In genomic region chr18:68944330-68944729, GRCh38 we compare ENCODE assay signal across 24 cellular contexts.
"Had no signal": no experiment of that assay in that cellular context is flagged by ENCODE, and none has a peak within 500 bp of the region (broad histone marks: within the 10 kb centered on the region; RNA-seq: fewer than 3 reads in every experiment).

No MANE protein-coding gene starts in this region.

- DNase-seq: activated CD4-positive, alpha-beta T cell treated with anti-CD3 and anti-CD28 coated beads, Interleukin-2, amount 10 ng/mL, durations not matched to agents 7 days and 5 days; activated CD8-positive, alpha-beta memory T cell treated with anti-CD3 and anti-CD28 coated beads, Interleukin-2, amount 10 ng/mL, durations not matched to agents 7 days and 5 days; activated CD8-positive, alpha-beta T cell treated with anti-CD3 and anti-CD28 coated beads for 36 hours; activated gamma-delta T cell treated with Interleukin-2 at 50 U/mL for 16 hours; brain microvascular endothelial cell; central memory CD4-positive, alpha-beta T cell; dermis blood vessel endothelial cell; effector CD8-positive, alpha-beta T cell; foreskin melanocyte; kidney glomerular epithelial cell; left lung; midbrain; natural killer cell; pancreas; right cardiac atrium; stimulated activated CD4-positive, alpha-beta T cell treated with anti-CD3 and anti-CD28 coated beads, Interleukin-4, amount 100 ng/mL, for 24 hours; stimulated activated naive CD4-positive, alpha-beta T cell treated with Interleukin-2 at 50 U/mL for 16 hours; T-helper 17 cell; upper lobe of right lung had no signal

- H3K4me1 Mint-ChIP-seq: activated CD4-positive, alpha-beta T cell treated with anti-CD3 and anti-CD28 coated beads, Interleukin-2, amount 10 ng/mL, durations not matched to agents 7 days and 5 days; activated CD8-positive, alpha-beta memory T cell treated with anti-CD3 and anti-CD28 coated beads, Interleukin-2, amount 10 ng/mL, durations not matched to agents 7 days and 5 days; natural killer cell; T-helper 17 cell had no signal

- H3K36me3 ChIP-seq: ascending aorta, brain microvascular endothelial cell, left lung, pancreas, thoracic aorta, upper lobe of right lung had no signal

- H3K27ac ChIP-seq: ascending aorta, brain microvascular endothelial cell, left lung, pancreas, thoracic aorta, upper lobe of right lung had no signal

- H3K27ac Mint-ChIP-seq: activated CD4-positive, alpha-beta T cell treated with anti-CD3 and anti-CD28 coated beads, Interleukin-2, amount 10 ng/mL, durations not matched to agents 7 days and 5 days; activated CD8-positive, alpha-beta memory T cell treated with anti-CD3 and anti-CD28 coated beads, Interleukin-2, amount 10 ng/mL, durations not matched to agents 7 days and 5 days; activated CD8-positive, alpha-beta T cell treated with anti-CD3 and anti-CD28 coated beads for 36 hours; activated naive CD4-positive, alpha-beta T cell treated with anti-CD3 and anti-CD28 coated beads, Interleukin-2, amount 50 U/mL, for 72 hours; activated T-helper 1 cell treated with anti-CD3 and anti-CD28 coated beads, Interleukin-12 subunit alpha, Interleukin-12 subunit beta, Interleukin-2, Interleukin-4 antibody, amounts not matched to agents 30 ng/mL and 10 ng/mL and 1 ng/mL, durations not matched to agents 14 hours and 24 hours and 36 hours; natural killer cell; T-helper 17 cell had no signal

- H3K9me3 ChIP-seq: ascending aorta, left lung, pancreas, thoracic aorta, upper lobe of right lung had no signal

- H3K9me3 Mint-ChIP-seq: activated CD4-positive, alpha-beta T cell treated with anti-CD3 and anti-CD28 coated beads, Interleukin-2, amount 10 ng/mL, durations not matched to agents 7 days and 5 days; activated CD8-positive, alpha-beta T cell treated with anti-CD3 and anti-CD28 coated beads for 36 hours; activated naive CD4-positive, alpha-beta T cell treated with anti-CD3 and anti-CD28 coated beads, Interleukin-2, amount 50 U/mL, for 72 hours; activated T-helper 1 cell treated with anti-CD3 and anti-CD28 coated beads, Interleukin-12 subunit alpha, Interleukin-12 subunit beta, Interleukin-2, Interleukin-4 antibody, amounts not matched to agents 30 ng/mL and 10 ng/mL and 1 ng/mL, durations not matched to agents 14 hours and 24 hours and 36 hours had no signal

- H3K4me1 ChIP-seq: ascending aorta, left lung, pancreas, upper lobe of right lung had no signal

- H3K27me3 Mint-ChIP-seq: activated CD4-positive, alpha-beta T cell treated with anti-CD3 and anti-CD28 coated beads, Interleukin-2, amount 10 ng/mL, durations not matched to agents 7 days and 5 days; activated CD8-positive, alpha-beta memory T cell treated with anti-CD3 and anti-CD28 coated beads, Interleukin-2, amount 10 ng/mL, durations not matched to agents 7 days and 5 days; activated CD8-positive, alpha-beta T cell treated with anti-CD3 and anti-CD28 coated beads for 36 hours; T-helper 17 cell had no signal

- H3K36me3 Mint-ChIP-seq: activated CD8-positive, alpha-beta memory T cell treated with anti-CD3 and anti-CD28 coated beads, Interleukin-2, amount 10 ng/mL, durations not matched to agents 7 days and 5 days; activated naive CD4-positive, alpha-beta T cell treated with anti-CD3 and anti-CD28 coated beads, Interleukin-2, amount 50 U/mL, for 72 hours; natural killer cell had no signal

- H3K4me3 ChIP-seq: ascending aorta, left lung, lung, pancreas, thoracic aorta, upper lobe of right lung had no signal

- H3K27me3 ChIP-seq: ascending aorta, brain microvascular endothelial cell, left lung, pancreas, upper lobe of right lung had no signal

- H3K4me3 Mint-ChIP-seq: activated CD4-positive, alpha-beta T cell treated with anti-CD3 and anti-CD28 coated beads, Interleukin-2, amount 10 ng/mL, durations not matched to agents 7 days and 5 days; activated CD8-positive, alpha-beta memory T cell treated with anti-CD3 and anti-CD28 coated beads, Interleukin-2, amount 10 ng/mL, durations not matched to agents 7 days and 5 days; activated CD8-positive, alpha-beta T cell treated with anti-CD3 and anti-CD28 coated beads for 36 hours; activated T-helper 1 cell treated with anti-CD3 and anti-CD28 coated beads, Interleukin-12 subunit alpha, Interleukin-12 subunit beta, Interleukin-2, Interleukin-4 antibody, amounts not matched to agents 30 ng/mL and 10 ng/mL and 1 ng/mL, durations not matched to agents 14 hours and 24 hours and 36 hours; natural killer cell; T-helper 17 cell had no signal
